In genomic region chr3:19295208-19295607, GRCh38 we compare ENCODE assay signal across 3 cellular contexts.
A peak's percentile ranks its signal among the peaks of the same experiment; 100 is the strongest.
TF ChIP-seq lines count a peak whose summit lies in the region.

No MANE protein-coding gene starts in this region.

TF ChIP-seq in A549, 52 proteins besides CTCF, POLR2A, EP300 and RAD21:
- TF ChIP-seq HOXA7 (CRISPR knock-in tag; IDR thresholded peaks at IDR 0.05) (no peak), RNF2 (IDR thresholded peaks at IDR 0.05; ENCODE audit: borderline replicate concordance, low read depth) (no peak), ZC3H11A (IDR thresholded peaks at IDR 0.05) (peak; percentile 34), E2F6 (IDR thresholded peaks at IDR 0.05; ENCODE audit: borderline replicate concordance, low read depth) (no peak)
- TF ChIP-seq, protein P1, sequence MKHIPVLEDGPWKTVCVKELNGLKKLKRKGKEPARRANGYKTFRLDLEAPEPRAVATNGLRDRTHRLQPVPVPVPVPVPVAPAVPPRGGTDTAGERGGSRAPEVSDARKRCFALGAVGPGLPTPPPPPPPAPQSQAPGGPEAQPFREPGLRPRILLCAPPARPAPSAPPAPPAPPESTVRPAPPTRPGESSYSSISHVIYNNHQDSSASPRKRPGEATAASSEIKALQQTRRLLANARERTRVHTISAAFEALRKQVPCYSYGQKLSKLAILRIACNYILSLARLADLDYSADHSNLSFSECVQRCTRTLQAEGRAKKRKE (CRISPR knock-in tag; IDR thresholded peaks at IDR 0.05; ENCODE audit: low read depth): no peak
- TF ChIP-seq, protein P2, sequence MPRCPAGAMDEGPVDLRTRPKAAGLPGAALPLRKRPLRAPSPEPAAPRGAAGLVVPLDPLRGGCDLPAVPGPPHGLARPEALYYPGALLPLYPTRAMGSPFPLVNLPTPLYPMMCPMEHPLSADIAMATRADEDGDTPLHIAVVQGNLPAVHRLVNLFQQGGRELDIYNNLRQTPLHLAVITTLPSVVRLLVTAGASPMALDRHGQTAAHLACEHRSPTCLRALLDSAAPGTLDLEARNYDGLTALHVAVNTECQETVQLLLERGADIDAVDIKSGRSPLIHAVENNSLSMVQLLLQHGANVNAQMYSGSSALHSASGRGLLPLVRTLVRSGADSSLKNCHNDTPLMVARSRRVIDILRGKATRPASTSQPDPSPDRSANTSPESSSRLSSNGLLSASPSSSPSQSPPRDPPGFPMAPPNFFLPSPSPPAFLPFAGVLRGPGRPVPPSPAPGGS (IDR thresholded peaks at IDR 0.05): no peak
- TF ChIP-seq, protein P3, sequence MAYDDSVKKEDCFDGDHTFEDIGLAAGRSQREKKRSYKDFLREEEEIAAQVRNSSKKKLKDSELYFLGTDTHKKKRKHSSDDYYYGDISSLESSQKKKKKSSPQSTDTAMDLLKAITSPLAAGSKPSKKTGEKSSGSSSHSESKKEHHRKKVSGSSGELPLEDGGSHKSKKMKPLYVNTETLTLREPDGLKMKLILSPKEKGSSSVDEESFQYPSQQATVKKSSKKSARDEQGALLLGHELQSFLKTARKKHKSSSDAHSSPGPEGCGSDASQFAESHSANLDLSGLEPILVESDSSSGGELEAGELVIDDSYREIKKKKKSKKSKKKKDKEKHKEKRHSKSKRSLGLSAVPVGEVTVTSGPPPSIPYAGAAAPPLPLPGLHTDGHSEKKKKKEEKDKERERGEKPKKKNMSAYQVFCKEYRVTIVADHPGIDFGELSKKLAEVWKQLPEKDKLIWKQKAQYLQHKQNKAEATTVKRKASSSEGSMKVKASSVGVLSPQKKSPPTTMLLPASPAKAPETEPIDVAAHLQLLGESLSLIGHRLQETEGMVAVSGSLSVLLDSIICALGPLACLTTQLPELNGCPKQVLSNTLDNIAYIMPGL (CRISPR knock-in tag; IDR thresholded peaks at IDR 0.05; ENCODE audit: borderline replicate concordance): no peak

TF ChIP-seq in HEK293, 187 proteins besides CTCF, POLR2A, EP300 and RAD21:
- TF ChIP-seq ZNF623 (tag by site-specific recombination; IDR thresholded peaks at IDR 0.05): peak; percentile 40; the same call in 1 of the 2 replicates
- peak; percentile 50 for TF ChIP-seq ZNF426 (tag by site-specific recombination; IDR thresholded peaks at IDR 0.05)
- TF ChIP-seq, protein P4, sequence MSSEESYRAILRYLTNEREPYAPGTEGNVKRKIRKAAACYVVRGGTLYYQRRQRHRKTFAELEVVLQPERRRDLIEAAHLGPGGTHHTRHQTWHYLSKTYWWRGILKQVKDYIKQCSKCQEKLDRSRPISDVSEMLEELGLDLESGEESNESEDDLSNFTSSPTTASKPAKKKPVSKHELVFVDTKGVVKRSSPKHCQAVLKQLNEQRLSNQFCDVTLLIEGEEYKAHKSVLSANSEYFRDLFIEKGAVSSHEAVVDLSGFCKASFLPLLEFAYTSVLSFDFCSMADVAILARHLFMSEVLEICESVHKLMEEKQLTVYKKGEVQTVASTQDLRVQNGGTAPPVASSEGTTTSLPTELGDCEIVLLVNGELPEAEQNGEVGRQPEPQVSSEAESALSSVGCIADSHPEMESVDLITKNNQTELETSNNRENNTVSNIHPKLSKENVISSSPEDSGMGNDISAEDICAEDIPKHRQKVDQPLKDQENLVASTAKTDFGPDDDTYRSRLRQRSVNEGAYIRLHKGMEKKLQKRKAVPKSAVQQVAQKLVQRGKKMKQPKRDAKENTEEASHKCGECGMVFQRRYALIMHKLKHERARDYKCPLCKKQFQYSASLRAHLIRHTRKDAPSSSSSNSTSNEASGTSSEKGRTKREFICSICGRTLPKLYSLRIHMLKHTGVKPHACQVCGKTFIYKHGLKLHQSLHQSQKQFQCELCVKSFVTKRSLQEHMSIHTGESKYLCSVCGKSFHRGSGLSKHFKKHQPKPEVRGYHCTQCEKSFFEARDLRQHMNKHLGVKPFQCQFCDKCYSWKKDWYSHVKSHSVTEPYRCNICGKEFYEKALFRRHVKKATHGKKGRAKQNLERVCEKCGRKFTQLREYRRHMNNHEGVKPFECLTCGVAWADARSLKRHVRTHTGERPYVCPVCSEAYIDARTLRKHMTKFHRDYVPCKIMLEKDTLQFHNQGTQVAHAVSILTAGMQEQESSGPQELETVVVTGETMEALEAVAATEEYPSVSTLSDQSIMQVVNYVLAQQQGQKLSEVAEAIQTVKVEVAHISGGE (tag by site-specific recombination; conservative IDR thresholded peaks at IDR 0.05; ENCODE audit: low read depth): peak; percentile 27; the same call in 1 of the 2 replicates
- peak; percentile 59; the same call in 1 of the 2 replicates for TF ChIP-seq ZNF394 (tag by site-specific recombination; IDR thresholded peaks at IDR 0.05; ENCODE audit: borderline replicate concordance)
- no peak for TF ChIP-seq KLF16 (tag by site-specific recombination; IDR thresholded peaks at IDR 0.05)
- TF ChIP-seq ZNF555 (tag by site-specific recombination; conservative IDR thresholded peaks at IDR 0.05): peak; percentile 38
- TF ChIP-seq ZXDB (tag by site-specific recombination; IDR thresholded peaks at IDR 0.05): 0 out of 2 replicates have a peak, but pooled peaks have one; percentile 22
- TF ChIP-seq, protein P5, sequence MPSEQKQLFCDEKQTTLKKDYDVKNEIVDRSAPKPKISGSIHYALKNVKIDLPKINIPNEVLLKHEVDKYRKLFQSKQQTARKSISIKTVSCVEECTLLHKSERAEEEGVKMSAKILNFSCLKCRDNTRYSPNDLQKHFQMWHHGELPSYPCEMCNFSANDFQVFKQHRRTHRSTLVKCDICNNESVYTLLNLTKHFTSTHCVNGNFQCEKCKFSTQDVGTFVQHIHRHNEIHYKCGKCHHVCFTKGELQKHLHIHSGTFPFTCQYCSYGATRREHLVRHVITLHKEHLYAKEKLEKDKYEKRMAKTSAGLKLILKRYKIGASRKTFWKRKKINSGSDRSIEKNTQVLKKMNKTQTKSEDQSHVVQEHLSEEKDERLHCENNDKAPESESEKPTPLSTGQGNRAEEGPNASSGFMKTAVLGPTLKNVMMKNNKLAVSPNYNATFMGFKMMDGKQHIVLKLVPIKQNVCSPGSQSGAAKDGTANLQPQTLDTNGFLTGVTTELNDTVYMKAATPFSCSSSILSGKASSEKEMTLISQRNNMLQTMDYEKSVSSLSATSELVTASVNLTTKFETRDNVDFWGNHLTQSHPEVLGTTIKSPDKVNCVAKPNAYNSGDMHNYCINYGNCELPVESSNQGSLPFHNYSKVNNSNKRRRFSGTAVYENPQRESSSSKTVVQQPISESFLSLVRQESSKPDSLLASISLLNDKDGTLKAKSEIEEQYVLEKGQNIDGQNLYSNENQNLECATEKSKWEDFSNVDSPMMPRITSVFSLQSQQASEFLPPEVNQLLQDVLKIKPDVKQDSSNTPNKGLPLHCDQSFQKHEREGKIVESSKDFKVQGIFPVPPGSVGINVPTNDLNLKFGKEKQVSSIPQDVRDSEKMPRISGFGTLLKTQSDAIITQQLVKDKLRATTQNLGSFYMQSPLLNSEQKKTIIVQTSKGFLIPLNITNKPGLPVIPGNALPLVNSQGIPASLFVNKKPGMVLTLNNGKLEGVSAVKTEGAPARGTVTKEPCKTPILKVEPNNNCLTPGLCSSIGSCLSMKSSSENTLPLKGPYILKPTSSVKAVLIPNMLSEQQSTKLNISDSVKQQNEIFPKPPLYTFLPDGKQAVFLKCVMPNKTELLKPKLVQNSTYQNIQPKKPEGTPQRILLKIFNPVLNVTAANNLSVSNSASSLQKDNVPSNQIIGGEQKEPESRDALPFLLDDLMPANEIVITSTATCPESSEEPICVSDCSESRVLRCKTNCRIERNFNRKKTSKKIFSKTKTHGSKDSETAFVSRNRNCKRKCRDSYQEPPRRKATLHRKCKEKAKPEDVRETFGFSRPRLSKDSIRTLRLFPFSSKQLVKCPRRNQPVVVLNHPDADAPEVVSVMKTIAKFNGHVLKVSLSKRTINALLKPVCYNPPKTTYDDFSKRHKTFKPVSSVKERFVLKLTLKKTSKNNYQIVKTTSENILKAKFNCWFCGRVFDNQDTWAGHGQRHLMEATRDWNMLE (tag by site-specific recombination; conservative IDR thresholded peaks at IDR 0.05; ENCODE audit: low read depth): peak; percentile 49; the same call in 1 of the 2 replicates
- no peak for TF ChIP-seq ZFP69B (tag by site-specific recombination; IDR thresholded peaks at IDR 0.05)
- no peak for TF ChIP-seq ZNF19 (tag by site-specific recombination; IDR thresholded peaks at IDR 0.05; ENCODE audit: low read depth)
TF ChIP-seq in HEK293: peak in this region for 7.

TF ChIP-seq in H1, 55 proteins besides CTCF, POLR2A, EP300 and RAD21:
- TF ChIP-seq RBBP5 (IDR thresholded peaks at IDR 0.05; ENCODE audit: borderline replicate concordance, low read depth, low read length) (no peak), SIN3A (conservative IDR thresholded peaks at IDR 0.05 in 1 of 2, IDR thresholded peaks at IDR 0.05 in 1 of 2; ENCODE audit: low read depth in 1 of 2, low read length in 2 of 2) (no peak), JUND (IDR thresholded peaks at IDR 0.05; ENCODE audit: low read length) (no peak), KDM1A (IDR thresholded peaks at IDR 0.05; ENCODE audit: borderline replicate concordance, low read length) (no peak), BCL11A (IDR thresholded peaks at IDR 0.05; ENCODE audit: low read depth in 2 of 2, low read length in 2 of 2) (no peak), EZH2 (IDR thresholded peaks at IDR 0.05; ENCODE audit: low read depth, low read length, severe bottlenecking) (no peak), KDM5A (IDR thresholded peaks at IDR 0.05; ENCODE audit: low read length) (no peak)
TF ChIP-seq in H1: peak in this region for 0.
